24 cellular contexts compared by ENCODE assay signal in the genomic region with DNA sequence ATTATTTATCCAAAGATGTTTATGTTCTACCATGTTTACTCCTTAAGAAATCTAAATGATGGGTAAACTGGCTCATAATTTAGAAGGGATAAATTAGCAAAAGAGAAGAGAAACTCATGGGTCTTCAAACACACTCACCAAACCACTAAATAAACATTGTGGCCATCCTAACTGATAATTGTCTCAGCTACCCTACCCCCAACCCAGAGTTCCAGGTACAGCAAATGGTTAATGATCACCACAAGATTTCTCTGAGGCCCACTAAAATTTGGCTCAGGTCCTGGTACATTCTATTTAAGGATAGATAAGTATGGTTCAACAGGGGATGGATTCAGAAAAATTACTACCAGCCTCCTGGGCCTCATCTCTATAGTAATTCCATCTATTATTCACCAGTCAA. TPM values are rescaled to one million over a fixed set of nuclear protein-coding genes. Genes with fewer than 3 reads are reported as not detected.
DNase-seq lines count a peak whose midpoint lies in the region; ATAC-seq and TF ChIP-seq lines count a peak whose summit lies in the region.
"Had no signal": no experiment of that assay in that cellular context is flagged by ENCODE, and none has a peak within 500 bp of the region (broad histone marks: within the 10 kb centered on the region; RNA-seq: fewer than 3 reads in every experiment).

No MANE protein-coding gene starts in this region.

- TF ChIP-seq POLR2A in vagina (IDR thresholded peaks at IDR 0.05): no peak

- ATAC-seq in GM18517 (IDR thresholded peaks at IDR 0.05; ENCODE audit: unreplicated experiment): peak; percentile 42
- ATAC-seq in GM21825 (IDR thresholded peaks at IDR 0.05; ENCODE audit: unreplicated experiment): peak; percentile 48
- ATAC-seq in HG02852 (IDR thresholded peaks at IDR 0.05; ENCODE audit: unreplicated experiment): no peak
- ATAC-seq in GM21390 (IDR thresholded peaks at IDR 0.05; ENCODE audit: unreplicated experiment): no peak
- ATAC-seq: naive thymus-derived CD8-positive, alpha-beta T cell; Right ventricle myocardium inferior had no signal

- no peak for TF ChIP-seq CTCF in vagina (IDR thresholded peaks at IDR 0.05)

- H3K4me3 ChIP-seq in vagina: no peak overlapping the region
- H3K4me3 ChIP-seq: BLaER1 treated with 17β-estradiol and CSF1 and Interleukin-3, amounts not matched to agents 10 nM and 100 nM; cardiac muscle cell; ovary; right lobe of liver; suprapubic skin had no signal

- H3K9me3 ChIP-seq in vagina: no peaks in the 10 kb centered on the region
- H3K9me3 ChIP-seq: ovary, right lobe of liver, suprapubic skin had no signal

- peaks cover 21% of the 10 kb centered on the region for H3K4me1 ChIP-seq in vagina

- H3K36me3 ChIP-seq in vagina: no peaks in the 10 kb centered on the region
- H3K36me3 ChIP-seq: cardiac muscle cell, ovary, suprapubic skin had no signal

- H3K27me3 ChIP-seq in layer of hippocampus (ENCODE audit: control insufficient read depth, insufficient read depth, low read length): no peaks in the 10 kb centered on the region
- no peaks in the 10 kb centered on the region for H3K27me3 ChIP-seq in vagina
- H3K27me3 ChIP-seq: BLaER1 treated with 17β-estradiol and CSF1 and Interleukin-3, amounts not matched to agents 10 nM and 100 nM; cardiac muscle cell; ovary; right lobe of liver; suprapubic skin had no signal

- intact Hi-C loops in vagina (cut with DNase I): loop anchor here (10.0 kb wide), 1 partner anchor 66 kb away; no protein-coding TSS in a partner anchor

- DNase-seq in amniotic epithelial cell (ENCODE audit: low read depth) (peak; percentile 92), vagina (ENCODE audit: extremely low spot score in 2 of 2) (no peak), NCI-H146 treated with DMSO at 0.1 percent for 48 hours (lab: John Stamatoyannopoulos, UW; ENCODE audit: unreplicated experiment) (no peak)
- DNase-seq: activated CD4-positive, alpha-beta T cell treated with anti-CD3 and anti-CD28 coated beads for 1 hour; activated naive CD8-positive, alpha-beta T cell treated with anti-CD3 and anti-CD28 coated beads, Interleukin-2, amount 10 ng/mL, durations not matched to agents 7 days and 5 days; IMR-90; kidney; mesendoderm; MM.1S; naive thymus-derived CD8-positive, alpha-beta T cell; NCI-H146; NCI-H748 treated with DMSO at 0.1 percent for 48 hours; ovary; right lobe of liver had no signal

- H3K27ac ChIP-seq in layer of hippocampus (ENCODE audit: low read depth, low read length) (peak overlapping the region; percentile 1), vagina (no peak overlapping the region)
- H3K27ac ChIP-seq: BLaER1 treated with 17β-estradiol and CSF1 and Interleukin-3, amounts not matched to agents 10 nM and 100 nM; cardiac muscle cell; epithelial cell of prostate; ovary; right lobe of liver; suprapubic skin had no signal

RNA-seq across cellular contexts. Expression of a gene that starts 21.4 kb away (rescaled TPM):
- 25.3 TPM for total RNA-seq in vagina

Comparison
In these comparisons a context has a peak if more than half of its experiments do, and no peak if none do; other contexts are left out.
1. ATAC-seq: peak in GM18517 (single experiment) and GM21825 (single experiment); none in HG02852 (single experiment) and GM21390 (single experiment).